11 cellular contexts compared by ENCODE assay signal in the genomic region with DNA sequence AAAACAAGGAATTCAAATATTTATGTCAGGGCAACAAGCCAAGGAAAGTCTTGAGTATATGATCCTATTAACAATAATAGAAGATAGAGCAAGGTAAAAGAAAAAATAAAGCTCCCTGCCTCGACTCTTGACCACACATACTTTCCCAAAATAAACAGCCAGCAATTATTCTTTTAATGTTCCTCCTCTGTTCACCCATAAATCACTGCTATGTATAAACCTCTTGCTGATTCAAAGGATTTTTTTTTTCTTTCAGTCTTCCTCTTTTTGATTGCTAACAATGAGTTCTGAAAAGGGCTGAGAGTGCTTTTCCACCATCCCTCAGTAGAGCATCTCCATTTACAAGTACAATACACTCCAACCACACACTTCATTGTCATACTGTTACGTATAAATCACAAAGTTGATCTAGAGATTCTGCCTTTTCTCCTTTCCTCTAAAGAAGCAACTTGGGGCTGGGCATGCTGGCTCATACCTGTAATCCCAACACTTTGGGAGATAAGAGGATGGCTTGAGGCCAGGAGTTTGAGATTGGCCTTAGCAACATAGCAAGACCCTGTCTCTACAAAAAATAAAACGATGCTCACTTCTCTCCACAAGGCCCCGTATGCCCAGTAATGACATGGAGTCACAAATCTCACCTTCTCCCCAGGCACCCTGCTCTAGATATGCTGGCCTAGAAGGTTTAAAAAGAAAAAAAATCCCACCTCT. TPM values are rescaled to one million over a fixed set of nuclear protein-coding genes. Genes with fewer than 3 reads are reported as not detected.
DNase-seq lines count a peak whose midpoint lies in the region; TF ChIP-seq lines count a peak whose summit lies in the region.
"Had no signal": no experiment of that assay in that cellular context is flagged by ENCODE, and none has a peak within 500 bp of the region (broad histone marks: within the 10 kb centered on the region; RNA-seq: fewer than 3 reads in every experiment).

No MANE protein-coding gene starts in this region.

- H3K27me3 ChIP-seq in fibroblast of lung (ENCODE audit: control insufficient read depth, insufficient read depth, low read length) = no peaks in the 10 kb centered on the region
- no peaks in the 10 kb centered on the region for H3K27me3 ChIP-seq in subcutaneous abdominal adipose tissue (ENCODE audit: control insufficient read depth in 5 of 5, insufficient read depth in 4 of 5, low read length in 5 of 5)
- no peaks in the 10 kb centered on the region for H3K27me3 ChIP-seq in thyroid gland
- H3K27me3 ChIP-seq: upper lobe of left lung had no signal

- no peak overlapping the region for H2AFZ ChIP-seq in fibroblast of lung (ENCODE audit: low read length)

- H3K9me3 ChIP-seq in fibroblast of lung (ENCODE audit: control insufficient read depth, insufficient read depth, low read depth, low read length) (no peaks in the 10 kb centered on the region), subcutaneous abdominal adipose tissue (ENCODE audit: control insufficient read depth in 5 of 5, low read length in 5 of 5) (no peaks in the 10 kb centered on the region), thyroid gland (no peaks in the 10 kb centered on the region)
- H3K9me3 ChIP-seq: upper lobe of left lung had no signal

- no peak overlapping the region for H3K4me3 ChIP-seq in fibroblast of lung (replicated peaks in 1 of 4; ENCODE audit: control extremely low read depth in 1 of 4, insufficient read depth in 1 of 4, low read depth in 3 of 4, low read length in 4 of 4)
- no peak overlapping the region for H3K4me3 ChIP-seq in subcutaneous abdominal adipose tissue (ENCODE audit: low read depth in 1 of 5, low read length in 5 of 5)
- H3K4me3 ChIP-seq in thyroid gland (replicated peaks in 1 of 3) = no peak overlapping the region
- H3K4me3 ChIP-seq: upper lobe of left lung had no signal

- H3K9ac ChIP-seq in fibroblast of lung (ENCODE audit: insufficient read depth, low read length) (no peak overlapping the region), subcutaneous abdominal adipose tissue (ENCODE audit: low read length in 5 of 5) (no peak overlapping the region)

- DNase-seq in NOMO-1 treated with DMSO at 0.1 percent for 48 hours (lab: John Stamatoyannopoulos, UW; ENCODE audit: unreplicated experiment) (peak; percentile 16), NOMO-1 treated with dmso at 0.1 percent for 144 hours (lab: John Stamatoyannopoulos, UW; ENCODE audit: unreplicated experiment) (no peak), NCI-H345 treated with DMSO at 0.1 percent for 48 hours (lab: John Stamatoyannopoulos, UW; ENCODE audit: unreplicated experiment) (peak; percentile 51), fibroblast of lung (ENCODE audit: low read depth in 2 of 2) (peak; percentile 40 to 58), thyroid gland (no peak), medulla oblongata (ENCODE audit: extremely low spot score) (no peak)
- DNase-seq in effector CD4-positive, alpha-beta T cell = no peak
- DNase-seq: DND-41, NCI-H1048, upper lobe of left lung had no signal

- WGBS in thyroid gland, 2 donors = 74 to 78% methylated on average over 4 of the region's 4 CpGs

- peaks cover 23% of the 10 kb centered on the region for H3K79me2 ChIP-seq in fibroblast of lung (ENCODE audit: control insufficient read depth, insufficient read depth, low read length)

- no peak for TF ChIP-seq CTCF in fibroblast of lung (conservative IDR thresholded peaks at IDR 0.05 in 1 of 2, IDR thresholded peaks at IDR 0.05 in 1 of 2; ENCODE audit: low read depth in 1 of 2, low read length in 2 of 2)
- TF ChIP-seq CTCF in thyroid gland (IDR thresholded peaks at IDR 0.05) = no peak

- no peak overlapping the region for H3K27ac ChIP-seq in fibroblast of lung (ENCODE audit: insufficient read depth, low read length)
- peak overlapping the region; percentile 39 for H3K27ac ChIP-seq in subcutaneous abdominal adipose tissue (ENCODE audit: low read depth, low read length)
- peak overlapping the region in 1 of 3 donors; percentile 1 for H3K27ac ChIP-seq in thyroid gland

- H3K4me1 ChIP-seq in fibroblast of lung (ENCODE audit: control insufficient read depth, extremely low read depth, insufficient read depth, low read length) (peaks cover 31% of the 10 kb centered on the region), subcutaneous abdominal adipose tissue (ENCODE audit: control insufficient read depth in 5 of 5, insufficient read depth in 5 of 5, low read length in 5 of 5) (peaks cover 4 to 40% (median 25%) of the 10 kb centered on the region in 5 donors), thyroid gland (peaks cover 9 to 20% of the 10 kb centered on the region in 2 donors)

- H4K20me1 ChIP-seq in fibroblast of lung (ENCODE audit: control insufficient read depth, extremely low read depth, insufficient read depth, low read length) = no peaks in the 10 kb centered on the region

- TF ChIP-seq POLR2A in thyroid gland (IDR thresholded peaks at IDR 0.05) = no peak

- intact Hi-C loops in thyroid gland (cut with DNase I) = no loop called here

- no peaks in the 10 kb centered on the region for H3K36me3 ChIP-seq in fibroblast of lung (ENCODE audit: control insufficient read depth, insufficient read depth, low read length)
- no peaks in the 10 kb centered on the region for H3K36me3 ChIP-seq in subcutaneous abdominal adipose tissue (ENCODE audit: control insufficient read depth in 5 of 5, insufficient read depth in 5 of 5, low read length in 5 of 5)
- no peaks in the 10 kb centered on the region for H3K36me3 ChIP-seq in thyroid gland
- H3K36me3 ChIP-seq: upper lobe of left lung had no signal

- H3K4me2 ChIP-seq in fibroblast of lung (ENCODE audit: extremely low read depth, insufficient read depth, low read length) = no peak overlapping the region

RNA-seq across cellular contexts. Expression of gene RAB30, which starts 24.0 kb away (rescaled TPM):
- 19.3 and 45.2 TPM in 2 replicates for total RNA-seq in fibroblast of lung
- polyA plus RNA-seq in fibroblast of lung = 21.0 and 33.9 TPM in 2 replicates
- polyA plus RNA-seq in fibroblast of lung (2012) = 15.1 and 25.3 TPM in 2 replicates
- polyA minus RNA-seq in fibroblast of lung (ENCODE audit: low replicate concordance) = 8.3 and 15.3 TPM in 2 replicates
- total RNA-seq in thyroid gland = 10 to 100 TPM; 12.0 to 30.0 (median 22.8) TPM

Comparison
In these comparisons a context has a peak if more than half of its experiments do, and no peak if none do; other contexts are left out.
1. DNase-seq: peak in NOMO-1 treated with DMSO at 0.1 percent for 48 hours (single experiment), NCI-H345 treated with DMSO at 0.1 percent for 48 hours (single experiment) and fibroblast of lung (2 of 2); none in NOMO-1 treated with dmso at 0.1 percent for 144 hours (single experiment), thyroid gland (0 of 2), effector CD4-positive, alpha-beta T cell (single experiment) and medulla oblongata (single experiment).